In the genomic region with DNA sequence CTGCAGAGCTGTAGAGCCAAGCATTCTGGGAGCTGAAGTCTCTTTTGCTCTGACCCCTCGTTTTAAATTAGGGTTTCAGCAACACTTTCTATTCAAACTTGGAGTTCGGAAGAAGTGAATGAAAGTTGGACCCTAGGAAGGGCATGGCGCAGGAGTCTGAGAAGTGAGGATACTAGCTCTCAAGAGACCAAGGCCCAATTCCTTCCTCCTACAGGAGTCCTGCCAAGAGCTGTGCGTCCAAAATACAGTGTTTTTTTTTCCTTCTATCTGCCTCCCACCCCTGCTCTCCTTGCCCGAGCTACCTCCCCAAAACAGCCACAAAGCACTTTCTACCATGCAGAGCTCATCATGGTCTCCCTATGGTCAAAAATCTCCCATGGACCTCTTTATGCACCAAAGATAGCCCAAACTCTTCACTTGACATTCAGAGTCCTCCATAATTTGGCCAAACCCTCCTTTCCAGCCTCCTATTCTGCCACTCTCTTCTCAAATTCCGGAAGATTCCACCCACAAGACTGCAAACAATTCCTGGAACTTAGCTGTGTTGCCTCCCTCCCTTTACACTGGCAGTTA, we compare ENCODE assay signal across 8 cellular contexts. TPM values are rescaled to one million over a fixed set of nuclear protein-coding genes. Genes with fewer than 3 reads are reported as not detected.
DNase-seq lines count a peak whose midpoint lies in the region; ATAC-seq and TF ChIP-seq lines count a peak whose summit lies in the region.

No MANE protein-coding gene starts in this region.

- H3K9me3 ChIP-seq in right cardiac atrium (ENCODE audit: control insufficient read depth, low read length), result no peaks in the 10 kb centered on the region
- peaks cover 0 to 9% (median 4%) of the 10 kb centered on the region in 8 donors for H3K9me3 ChIP-seq in spleen

- peak overlapping the region; percentile 92 for H3K4me3 ChIP-seq in right cardiac atrium (ENCODE audit: low read length)
- peak overlapping the region in 5 of 8 donors; percentile 66 to 94 (median 84) for H3K4me3 ChIP-seq in spleen

- TF ChIP-seq POLR2A in spleen (IDR thresholded peaks at IDR 0.05), result no peak

- H3K4me3 Mint-ChIP-seq in HFFc6, result peak overlapping the region; percentile 91
- H3K4me3 Mint-ChIP-seq in activated T-helper 1 cell treated with anti-CD3 and anti-CD28 coated beads, Interleukin-12 subunit alpha, Interleukin-12 subunit beta, Interleukin-2, Interleukin-4 antibody, amounts not matched to agents 30 ng/mL and 10 ng/mL and 1 ng/mL, durations not matched to agents 14 hours and 24 hours and 36 hours, result peak overlapping the region; percentile 91

- H3K36me3 Mint-ChIP-seq in HFFc6 (ENCODE audit: low read depth), result peaks cover 33% of the 10 kb centered on the region
- peaks cover 32% of the 10 kb centered on the region for H3K36me3 Mint-ChIP-seq in activated T-helper 1 cell treated with anti-CD3 and anti-CD28 coated beads, Interleukin-12 subunit alpha, Interleukin-12 subunit beta, Interleukin-2, Interleukin-4 antibody, amounts not matched to agents 30 ng/mL and 10 ng/mL and 1 ng/mL, durations not matched to agents 14 hours and 24 hours and 36 hours (ENCODE audit: low read depth)

- intact Hi-C loops in activated T-helper 1 cell treated with anti-CD3 and anti-CD28 coated beads, Interleukin-12 subunit alpha, Interleukin-12 subunit beta, Interleukin-2, Interleukin-4 antibody, amounts not matched to agents 30 ng/mL and 10 ng/mL and 1 ng/mL, durations not matched to agents 14 hours and 24 hours and 36 hours (cut with micrococcal nuclease), result loop anchor here (5.0 kb wide), 2 partner anchors 247 to 1558 kb away; a partner anchor contains a TSS
- intact Hi-C loops in right cardiac atrium (cut with DNase I), result no loop called here
- intact Hi-C loops in spleen (cut with DNase I; ENCODE audit: low total_unique reads), result no loop called here
- intact Hi-C loops in posterior cingulate gyrus (cut with DNase I), result loop anchor here (5.0 kb wide), 1 partner anchor 137 kb away; a partner anchor contains a TSS

- H3K4me1 ChIP-seq in right cardiac atrium (ENCODE audit: control insufficient read depth, insufficient read depth, low read length) (peaks cover 3% of the 10 kb centered on the region), spleen (peaks cover 19 to 48% (median 43%) of the 10 kb centered on the region in 6 donors)

- H3K27me3 ChIP-seq in right cardiac atrium (ENCODE audit: control insufficient read depth, insufficient read depth), result no peaks in the 10 kb centered on the region
- peaks cover 0 to 3% (median 0%) of the 10 kb centered on the region in 7 donors for H3K27me3 ChIP-seq in spleen (replicated peaks in 1 of 7)

- H3K4me1 Mint-ChIP-seq in HFFc6 (ENCODE audit: low read depth), result peaks cover 44% of the 10 kb centered on the region
- peaks cover 42% of the 10 kb centered on the region for H3K4me1 Mint-ChIP-seq in activated T-helper 1 cell treated with anti-CD3 and anti-CD28 coated beads, Interleukin-12 subunit alpha, Interleukin-12 subunit beta, Interleukin-2, Interleukin-4 antibody, amounts not matched to agents 30 ng/mL and 10 ng/mL and 1 ng/mL, durations not matched to agents 14 hours and 24 hours and 36 hours (ENCODE audit: low read depth)

- peaks cover 28% of the 10 kb centered on the region for H3K9me3 Mint-ChIP-seq in HFFc6
- H3K9me3 Mint-ChIP-seq in activated T-helper 1 cell treated with anti-CD3 and anti-CD28 coated beads, Interleukin-12 subunit alpha, Interleukin-12 subunit beta, Interleukin-2, Interleukin-4 antibody, amounts not matched to agents 30 ng/mL and 10 ng/mL and 1 ng/mL, durations not matched to agents 14 hours and 24 hours and 36 hours, result peaks cover 25% of the 10 kb centered on the region

- H3K27ac ChIP-seq in right cardiac atrium (ENCODE audit: low read length) (no peak overlapping the region), spleen (peak overlapping the region; percentile 80 to 94 (median 92))

- WGBS in right cardiac atrium, result 50% methylated on average over 6 of the region's 6 CpGs
- 58 to 71% (median 63%) methylated on average over 6 of the region's 6 CpGs for WGBS in spleen, 5 donors

- H3K27me3 Mint-ChIP-seq in HFFc6 (ENCODE audit: insufficient read depth), result peaks cover 7% of the 10 kb centered on the region; the same call in 1 of the 2 replicates
- peaks cover 4% of the 10 kb centered on the region for H3K27me3 Mint-ChIP-seq in activated T-helper 1 cell treated with anti-CD3 and anti-CD28 coated beads, Interleukin-12 subunit alpha, Interleukin-12 subunit beta, Interleukin-2, Interleukin-4 antibody, amounts not matched to agents 30 ng/mL and 10 ng/mL and 1 ng/mL, durations not matched to agents 14 hours and 24 hours and 36 hours (ENCODE audit: insufficient read depth)

- peaks cover 0 to 11% (median 0%) of the 10 kb centered on the region in 6 donors for H3K36me3 ChIP-seq in spleen

- peak overlapping the region; percentile 98 for H3K27ac Mint-ChIP-seq in HFFc6
- peak overlapping the region; percentile 91 for H3K27ac Mint-ChIP-seq in activated T-helper 1 cell treated with anti-CD3 and anti-CD28 coated beads, Interleukin-12 subunit alpha, Interleukin-12 subunit beta, Interleukin-2, Interleukin-4 antibody, amounts not matched to agents 30 ng/mL and 10 ng/mL and 1 ng/mL, durations not matched to agents 14 hours and 24 hours and 36 hours

- ATAC-seq in right cardiac atrium, result peak; percentile 1 to 4
- ATAC-seq in HG03432 (IDR thresholded peaks at IDR 0.05; ENCODE audit: unreplicated experiment), result no peak

- TF ChIP-seq CTCF in HFFc6 (IDR thresholded peaks at IDR 0.05) (no peak), spleen (IDR thresholded peaks at IDR 0.05 in 8 of 11, conservative IDR thresholded peaks at IDR 0.05 in 3 of 11) (no peak)

- DNase-seq in HFFc6, result no peak
- DNase-seq in activated T-helper 1 cell treated with anti-CD3 and anti-CD28 coated beads, Interleukin-12 subunit alpha, Interleukin-12 subunit beta, Interleukin-2, Interleukin-4 antibody, amounts not matched to agents 30 ng/mL and 10 ng/mL and 1 ng/mL, durations not matched to agents 14 hours and 24 hours and 36 hours (ENCODE audit: low spot score), result no peak
- DNase-seq in right cardiac atrium, result no peak
- DNase-seq in spleen, result no peak
- no peak for DNase-seq in COLO829 (ENCODE audit: low spot score)
- DNase-seq in posterior cingulate gyrus, result no peak
- no peak for DNase-seq in NCI-H2171 (lab: John Stamatoyannopoulos, UW)

RNA-seq across cellular contexts. Expression of a gene that starts 0.6 kb away (rescaled TPM):
- total RNA-seq in HFFc6 (2021; fragmentation: NEBNext Ultra II Directional; extraction: Animal tissue kit (Norgen Biotek cat#: 25700)), result 100 to 1,000 TPM; 124 to 150 (median 135) TPM
- total RNA-seq in activated T-helper 1 cell treated with anti-CD3 and anti-CD28 coated beads, Interleukin-12 subunit alpha, Interleukin-12 subunit beta, Interleukin-2, Interleukin-4 antibody, amounts not matched to agents 30 ng/mL and 10 ng/mL and 1 ng/mL, durations not matched to agents 14 hours and 24 hours and 36 hours, result 181 and 185 TPM in 2 replicates
- total RNA-seq in right cardiac atrium, result 100 to 1,000 TPM; 105 to 118 (median 109) TPM
- 36.8 TPM for polyA plus RNA-seq in right cardiac atrium
- total RNA-seq in spleen, result 10 to 100 TPM; 80.2 to 92.9 (median 88.8) TPM
- polyA plus RNA-seq in spleen, result 10 to 100 TPM; 16.4 to 25.6 (median 19.5) TPM

Comparison
In these comparisons a context has a peak if more than half of its experiments do, and no peak if none do; other contexts are left out.
1. intact Hi-C loops: an anchor here in activated T-helper 1 cell treated with anti-CD3 and anti-CD28 coated beads, Interleukin-12 subunit alpha, Interleukin-12 subunit beta, Interleukin-2, Interleukin-4 antibody, amounts not matched to agents 30 ng/mL and 10 ng/mL and 1 ng/mL, durations not matched to agents 14 hours and 24 hours and 36 hours (5.0 kb wide) and posterior cingulate gyrus (5.0 kb wide); none called in right cardiac atrium and spleen.